8 cellular contexts compared by ENCODE assay signal in genomic region chr19:53102701-53103140, GRCh38. TPM values are rescaled to one million over a fixed set of nuclear protein-coding genes. Genes with fewer than 3 reads are reported as not detected.
A peak's percentile ranks its signal among the peaks of the same experiment; 100 is the strongest.
DNase-seq lines count a peak whose midpoint lies in the region; TF ChIP-seq lines count a peak whose summit lies in the region.

No MANE protein-coding gene starts in this region.

- H3K4me1 ChIP-seq in endocrine pancreas (ENCODE audit: control insufficient read depth, insufficient read depth, low read length) (no peaks in the 10 kb centered on the region), stomach smooth muscle (ENCODE audit: control insufficient read depth, insufficient read depth, low read length) (peaks cover 12% of the 10 kb centered on the region)

- no peaks in the 10 kb centered on the region for H3K9me3 ChIP-seq in endocrine pancreas (ENCODE audit: control insufficient read depth, low read length)
- H3K9me3 ChIP-seq in stomach smooth muscle (ENCODE audit: control insufficient read depth in 2 of 2, low read length in 2 of 2), result no peaks in the 10 kb centered on the region

- H3K27ac ChIP-seq in stomach smooth muscle (ENCODE audit: low read length), result peak overlapping the region; percentile 81

- DNase-seq in AG09309 (ENCODE audit: low read depth) (no peak), GM19240 (ENCODE audit: insufficient read length, low spot score) (peak; percentile 22), HUDEP-2 (lab: John Stamatoyannopoulos, UW; ENCODE audit: unreplicated experiment in 76 of 76) (peak in 42 of 76 experiments; percentile 2 to 54 (median 26)), mucosa of gallbladder (ENCODE audit: low spot score) (peak; percentile 11), ecto neural progenitor cell (ENCODE audit: low spot score) (no peak)
- peak; percentile 17 to 28 for DNase-seq in activated CD4-positive, alpha-beta T cell treated with anti-CD3 and anti-CD28 coated beads for 4 hours

- H3K27me3 ChIP-seq in endocrine pancreas (ENCODE audit: control insufficient read depth, insufficient read depth, low read length), result no peaks in the 10 kb centered on the region
- no peaks in the 10 kb centered on the region for H3K27me3 ChIP-seq in stomach smooth muscle (ENCODE audit: control insufficient read depth in 1 of 2, insufficient read depth in 2 of 2, low read length in 2 of 2)

- H3K9ac ChIP-seq in endocrine pancreas (ENCODE audit: control insufficient read depth, insufficient read depth, low read length) (peak overlapping the region; percentile 94), stomach smooth muscle (ENCODE audit: low read length in 2 of 2) (peak overlapping the region; percentile 87 to 88)

- no peak for TF ChIP-seq CTCF in AG09309 (IDR thresholded peaks at IDR 0.05; ENCODE audit: control insufficient read depth, insufficient read depth, low read depth, low read length, missing control alignments)

- H3K36me3 ChIP-seq in endocrine pancreas (ENCODE audit: control insufficient read depth, insufficient read depth, low read length) (no peaks in the 10 kb centered on the region), stomach smooth muscle (ENCODE audit: control insufficient read depth in 2 of 2, insufficient read depth in 2 of 2, low read length in 2 of 2) (peaks cover 0 to 7% of the 10 kb centered on the region in 2 donors)

- H3K4me3 ChIP-seq in AG09309 (ENCODE audit: control insufficient read depth, low read depth, low read length) (peak overlapping the region; percentile 79), endocrine pancreas (ENCODE audit: control insufficient read depth, insufficient read depth, low read length) (peak overlapping the region; percentile 53), stomach smooth muscle (ENCODE audit: low read length in 2 of 2) (peak overlapping the region; percentile 75 to 97)

RNA-seq across cellular contexts. Expression of gene ZNF160, which starts 0.5 kb away (rescaled TPM):
- total RNA-seq in mucosa of gallbladder, result 66.8 TPM

RNA-seq across cellular contexts. Expression of gene ZNF415, which starts 30.0 kb away (rescaled TPM):
- total RNA-seq in mucosa of gallbladder, result 13.1 TPM

RNA-seq across cellular contexts. Expression of gene ZNF347, which starts 56.1 kb away (rescaled TPM):
- total RNA-seq in mucosa of gallbladder, result 14.7 TPM

RNA-seq across cellular contexts. Expression of gene ERVV-2, which starts 58.2 kb away (rescaled TPM):
- total RNA-seq in mucosa of gallbladder, result not detected

Comparison
In these comparisons a context has a peak if more than half of its experiments do, and no peak if none do; other contexts are left out.
1. DNase-seq: peak in GM19240 (single experiment), HUDEP-2 (42 of 76), activated CD4-positive, alpha-beta T cell treated with anti-CD3 and anti-CD28 coated beads for 4 hours (2 of 2) and mucosa of gallbladder (single experiment); none in AG09309 (single experiment) and ecto neural progenitor cell (single experiment).
2. Peak in every context shown above with its lines, with median percentiles within 50 percentile points of each other: H3K4me3 ChIP-seq.